Comparison of ENCODE assay signal across 13 cellular contexts in the genomic region with DNA sequence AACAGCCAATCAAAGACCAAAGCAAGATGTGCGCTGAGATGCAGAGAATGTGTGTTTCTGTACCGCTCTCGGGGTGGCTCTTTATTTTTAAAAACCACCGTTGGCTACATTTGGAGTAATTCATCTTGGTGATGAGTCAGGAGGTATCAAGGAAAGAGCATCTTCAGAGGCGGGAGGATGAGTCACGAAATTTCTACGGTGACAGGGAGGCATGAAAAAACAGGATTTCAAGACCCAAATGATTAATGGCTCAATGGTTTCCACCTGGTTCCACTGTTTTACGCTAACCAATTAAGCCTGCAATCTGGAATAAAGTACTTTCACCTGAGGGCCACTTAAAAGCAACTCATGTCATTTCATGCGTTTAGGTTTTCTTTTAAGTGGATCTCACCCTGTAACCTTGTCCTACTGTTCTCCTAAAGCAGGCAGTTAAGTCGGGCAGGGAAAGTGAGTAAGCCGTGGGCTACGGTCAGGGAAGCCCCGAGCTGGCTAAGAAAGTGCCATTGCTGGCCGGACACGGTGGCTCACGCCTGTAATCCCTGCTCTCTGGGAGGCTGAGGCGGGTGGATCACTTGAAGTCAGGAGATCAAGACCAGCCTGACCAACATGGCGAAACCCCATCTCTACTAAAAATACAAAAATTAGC.
DNase-seq lines count a peak whose midpoint lies in the region; ATAC-seq, FAIRE-seq and TF ChIP-seq lines count a peak whose summit lies in the region.
"Had no signal": no experiment of that assay in that cellular context is flagged by ENCODE, and none has a peak within 500 bp of the region (broad histone marks: within the 10 kb centered on the region; RNA-seq: fewer than 3 reads in every experiment).

No MANE protein-coding gene starts in this region.

- FAIRE-seq in frontal cortex (lab: Jason Lieb, UNC): no peak

- ATAC-seq in SK-N-SH treated with all-trans-retinoic acid at 6 μM for 48 hours: peak; percentile 84
- no peak for ATAC-seq in GM18858 (IDR thresholded peaks at IDR 0.05; ENCODE audit: unreplicated experiment)
- ATAC-seq in HG02970 (IDR thresholded peaks at IDR 0.05; ENCODE audit: low FRiP score, unreplicated experiment): no peak
- ATAC-seq: heart left ventricle; stimulated activated naive B cell treated with anti-CD40 and anti-IgM and Interleukin-4, amounts not matched to agents 10 μg/mL and 1 μg/mL and 100 μg/mL, for 72 hours had no signal

- DNase-seq in COLO829 (ENCODE audit: low spot score): peak; percentile 56
- peak; percentile 54 for DNase-seq in LHCN-M2 (ENCODE audit: low read depth)
- peak; percentile 67 for DNase-seq in iris pigment epithelial cell (ENCODE audit: low read depth)
- no peak for DNase-seq in UCSD-AML1 (lab: John Stamatoyannopoulos, UW; ENCODE audit: unreplicated experiment)
- no peak for DNase-seq in frontal cortex (ENCODE audit: low spot score in 2 of 2)
- DNase-seq: cerebellar nuclear complex; DMS153; stimulated activated CD4-positive, alpha-beta T cell treated with anti-CD3 and anti-CD28 coated beads, Interleukin-12 subunit alpha, Interleukin-12 subunit beta, amount 100 ng/mL, for 4 hours; stimulated activated naive B cell treated with anti-CD40 and anti-IgM and Interleukin-4, amounts not matched to agents 10 μg/mL and 1 μg/mL and 100 μg/mL, for 72 hours had no signal

TF ChIP-seq in SK-N-SH treated with all-trans-retinoic acid at 6 μM for 48 hours, 23 proteins besides CTCF, POLR2A, EP300 and RAD21:
- no peak for TF ChIP-seq ARNTL (CRISPR knock-in tag; IDR thresholded peaks at IDR 0.05; ENCODE audit: borderline replicate concordance, low read depth)
- TF ChIP-seq ZNF70 (CRISPR knock-in tag; IDR thresholded peaks at IDR 0.05): no peak
- TF ChIP-seq ISL1 (CRISPR knock-in tag; IDR thresholded peaks at IDR 0.05): no peak
- no peak for TF ChIP-seq OSR1 (CRISPR knock-in tag; IDR thresholded peaks at IDR 0.05)
- no peak for TF ChIP-seq PPARA (CRISPR knock-in tag; IDR thresholded peaks at IDR 0.05; ENCODE audit: borderline replicate concordance)
- TF ChIP-seq, protein P1, sequence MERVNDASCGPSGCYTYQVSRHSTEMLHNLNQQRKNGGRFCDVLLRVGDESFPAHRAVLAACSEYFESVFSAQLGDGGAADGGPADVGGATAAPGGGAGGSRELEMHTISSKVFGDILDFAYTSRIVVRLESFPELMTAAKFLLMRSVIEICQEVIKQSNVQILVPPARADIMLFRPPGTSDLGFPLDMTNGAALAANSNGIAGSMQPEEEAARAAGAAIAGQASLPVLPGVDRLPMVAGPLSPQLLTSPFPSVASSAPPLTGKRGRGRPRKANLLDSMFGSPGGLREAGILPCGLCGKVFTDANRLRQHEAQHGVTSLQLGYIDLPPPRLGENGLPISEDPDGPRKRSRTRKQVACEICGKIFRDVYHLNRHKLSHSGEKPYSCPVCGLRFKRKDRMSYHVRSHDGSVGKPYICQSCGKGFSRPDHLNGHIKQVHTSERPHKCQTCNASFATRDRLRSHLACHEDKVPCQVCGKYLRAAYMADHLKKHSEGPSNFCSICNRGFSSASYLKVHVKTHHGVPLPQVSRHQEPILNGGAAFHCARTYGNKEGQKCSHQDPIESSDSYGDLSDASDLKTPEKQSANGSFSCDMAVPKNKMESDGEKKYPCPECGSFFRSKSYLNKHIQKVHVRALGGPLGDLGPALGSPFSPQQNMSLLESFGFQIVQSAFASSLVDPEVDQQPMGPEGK (CRISPR knock-in tag; IDR thresholded peaks at IDR 0.05; ENCODE audit: borderline replicate concordance): no peak
- TF ChIP-seq ZNF565 (CRISPR knock-in tag; conservative IDR thresholded peaks at IDR 0.05; ENCODE audit: low read depth): no peak
- TF ChIP-seq TCF4 (CRISPR knock-in tag; IDR thresholded peaks at IDR 0.05; ENCODE audit: borderline replicate concordance): no peak
- TF ChIP-seq CREB5 (CRISPR knock-in tag; IDR thresholded peaks at IDR 0.05; ENCODE audit: low read depth): no peak
- TF ChIP-seq ESRRG (CRISPR knock-in tag; IDR thresholded peaks at IDR 0.05): no peak
- TF ChIP-seq, protein P2, sequence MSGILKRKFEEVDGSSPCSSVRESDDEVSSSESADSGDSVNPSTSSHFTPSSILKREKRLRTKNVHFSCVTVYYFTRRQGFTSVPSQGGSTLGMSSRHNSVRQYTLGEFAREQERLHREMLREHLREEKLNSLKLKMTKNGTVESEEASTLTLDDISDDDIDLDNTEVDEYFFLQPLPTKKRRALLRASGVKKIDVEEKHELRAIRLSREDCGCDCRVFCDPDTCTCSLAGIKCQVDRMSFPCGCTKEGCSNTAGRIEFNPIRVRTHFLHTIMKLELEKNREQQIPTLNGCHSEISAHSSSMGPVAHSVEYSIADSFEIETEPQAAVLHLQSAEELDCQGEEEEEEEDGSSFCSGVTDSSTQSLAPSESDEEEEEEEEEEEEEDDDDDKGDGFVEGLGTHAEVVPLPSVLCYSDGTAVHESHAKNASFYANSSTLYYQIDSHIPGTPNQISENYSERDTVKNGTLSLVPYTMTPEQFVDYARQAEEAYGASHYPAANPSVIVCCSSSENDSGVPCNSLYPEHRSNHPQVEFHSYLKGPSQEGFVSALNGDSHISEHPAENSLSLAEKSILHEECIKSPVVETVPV (CRISPR knock-in tag; IDR thresholded peaks at IDR 0.05): no peak
- no peak for TF ChIP-seq SNAI2 (CRISPR knock-in tag; IDR thresholded peaks at IDR 0.05)

Comparison
In these comparisons a context has a peak if more than half of its experiments do, and no peak if none do; other contexts are left out.
1. DNase-seq: peak in COLO829 (single experiment), LHCN-M2 (single experiment) and iris pigment epithelial cell (single experiment); none in UCSD-AML1 (single experiment) and frontal cortex (0 of 2).